Comparison of ENCODE assay signal across 18 cellular contexts in genomic region chr14:103267226-103267625, GRCh38.
DNase-seq lines count a peak whose midpoint lies in the region; FAIRE-seq and TF ChIP-seq lines count a peak whose summit lies in the region.
"Had no signal": no experiment of that assay in that cellular context is flagged by ENCODE, and none has a peak within 500 bp of the region (broad histone marks: within the 10 kb centered on the region; RNA-seq: fewer than 3 reads in every experiment).

No MANE protein-coding gene starts in this region.

- H4K8ac ChIP-seq in H1 (ENCODE audit: extremely low read depth, insufficient read depth, low read length), result no peak overlapping the region

- DNase-seq in NCI-H82 treated with DMSO at 0.1 percent for 48 hours (lab: John Stamatoyannopoulos, UW; ENCODE audit: unreplicated experiment), result peak; percentile 35
- DNase-seq in H1 (ENCODE audit: low read depth in 1 of 2, low spot score in 2 of 2), result peak in 1 of 2 experiments; percentile 33
- no peak for DNase-seq in nephron progenitor cell
- no peak for DNase-seq in DMS79 treated with DMSO at 0.1 percent for 48 hours (lab: John Stamatoyannopoulos, UW)
- no peak for DNase-seq in hepatocyte (ENCODE audit: low spot score)
- no peak for DNase-seq in activated CD4-positive, alpha-beta T cell treated with anti-CD3 and anti-CD28 coated beads for 4 hours
- DNase-seq: 8988T; AML-193; C1 segment of cervical spinal cord; Calu3; CD4-positive, alpha-beta T cell; DMS 273 treated with DMSO at 0.1 percent for 48 hours; H9 had no signal

- H3K79me2 ChIP-seq in H1 (ENCODE audit: control insufficient read depth in 1 of 2, insufficient read depth in 2 of 2, low read length in 2 of 2) (no peaks in the 10 kb centered on the region), hepatocyte (no peaks in the 10 kb centered on the region)

- no peaks in the 10 kb centered on the region; the same call in 1 of the 2 replicates for H3K23me2 ChIP-seq in H1 (ENCODE audit: low read depth, low read length)

- peaks cover 29% of the 10 kb centered on the region for H3K9me3 Mint-ChIP-seq in nephron progenitor cell
- H3K9me3 Mint-ChIP-seq: CD4-positive, alpha-beta T cell had no signal

- peaks cover 13% of the 10 kb centered on the region for H3K4me1 Mint-ChIP-seq in nephron progenitor cell

- H3K23ac ChIP-seq in H1 (ENCODE audit: insufficient read length), result no peak overlapping the region

- no peak overlapping the region for H3K56ac ChIP-seq in H1 (replicated peaks; ENCODE audit: insufficient read length, low read depth, low read length)

- peaks cover 10% of the 10 kb centered on the region; the same call in 1 of the 2 replicates for H3K9me3 ChIP-seq in BLaER1
- H3K9me3 ChIP-seq in H1 (ENCODE audit: insufficient read depth in 2 of 2, low read depth in 1 of 2, low read length in 1 of 2), result no peaks in the 10 kb centered on the region
- H3K9me3 ChIP-seq in hepatocyte (ENCODE audit: low read depth), result no peaks in the 10 kb centered on the region

- H3K36me3 Mint-ChIP-seq in nephron progenitor cell (ENCODE audit: low read depth), result peaks cover 5% of the 10 kb centered on the region

- no peak overlapping the region for H3K4me3 Mint-ChIP-seq in nephron progenitor cell
- H3K4me3 Mint-ChIP-seq: CD4-positive, alpha-beta T cell; H9 had no signal

- H2BK20ac ChIP-seq in H1 (ENCODE audit: low read length), result no peak overlapping the region

- no peak overlapping the region for H4K5ac ChIP-seq in H1 (ENCODE audit: insufficient read length, low read depth, low read length)

- no peak overlapping the region for H4K91ac ChIP-seq in H1 (replicated peaks; ENCODE audit: insufficient read length, low read length)

- no peak overlapping the region for H2BK15ac ChIP-seq in H1 (ENCODE audit: low read length)

- H3K4ac ChIP-seq in H1 (replicated peaks; ENCODE audit: insufficient read length, low read depth, low read length), result no peak overlapping the region

- peaks cover 7% of the 10 kb centered on the region for H3K27me3 Mint-ChIP-seq in nephron progenitor cell (ENCODE audit: low read depth, poor library complexity)

- no peaks in the 10 kb centered on the region for H3K9me2 ChIP-seq in hepatocyte (replicated peaks; ENCODE audit: insufficient read depth)

- H2AFZ ChIP-seq in H1 (ENCODE audit: low read length), result 0 out of 2 replicates have a peak overlapping the region, but pooled peaks have one; percentile 3
- H2AFZ ChIP-seq in hepatocyte, result no peak overlapping the region

- H2BK120ac ChIP-seq in H1 (replicated peaks; ENCODE audit: low read depth, low read length), result no peak overlapping the region

- CTCF ChIA-PET in H1 (lab: Charles Lee; ENCODE audit: partially characterized antibody), result interaction anchor here (0.6 kb wide), 1 partner anchor 25 kb away, joined by 3 read pairs; no protein-coding TSS in a partner anchor

- TF ChIP-seq CTCF in H1 (IDR thresholded peaks at IDR 0.05; ENCODE audit: control extremely low read depth in 1 of 3, insufficient read depth in 1 of 3, low read depth in 1 of 3, low read length in 3 of 3), result no peak
- no peak for TF ChIP-seq CTCF in nephron progenitor cell (IDR thresholded peaks at IDR 0.05)
- no peak for TF ChIP-seq CTCF in hepatocyte (IDR thresholded peaks at IDR 0.05; ENCODE audit: poor library complexity)

- no peak for FAIRE-seq in H1 (lab: Jason Lieb, UNC)
- FAIRE-seq: GM12878, GM18507, HepG2, HTR-8/SVneo had no signal

- TF ChIP-seq RAD21 in H1 (IDR thresholded peaks at IDR 0.05 in 1 of 2, conservative IDR thresholded peaks at IDR 0.05 in 1 of 2; ENCODE audit: low read depth in 2 of 2, low read length in 2 of 2), result no peak

- no peak for TF ChIP-seq POLR2A in H1 (IDR thresholded peaks at IDR 0.05; ENCODE audit: control extremely low read depth in 1 of 2, low read depth in 2 of 2, low read length in 2 of 2)

- WGBS in H1 (ENCODE audit: extremely low coverage in 1 of 2, insufficient coverage in 1 of 2, insufficient read length in 1 of 2, insufficient replicate concordance in 2 of 2, low coverage in 1 of 2, low lambda C conversion rate in 2 of 2, missing lambda C conversion rate in 1 of 2), 2 experiments, result 90% methylated on average over 9 of the region's 9 CpGs; no CpG with 5 or more reads in 1 of the 2 experiments
- 77% methylated on average over 9 of the region's 9 CpGs for WGBS in hepatocyte (ENCODE audit: low lambda C conversion rate, missing lambda C conversion rate)

- H3K27me3 ChIP-seq in BLaER1, result no peaks in the 10 kb centered on the region
- H3K27me3 ChIP-seq in H1 (replicated peaks in 1 of 4; ENCODE audit: control insufficient read depth in 3 of 4, extremely low read depth in 1 of 4, insufficient read depth in 3 of 4, low read length in 3 of 4), result no peaks in the 10 kb centered on the region
- no peaks in the 10 kb centered on the region for H3K27me3 ChIP-seq in hepatocyte

- H2BK12ac ChIP-seq in H1 (ENCODE audit: low read depth, low read length), result no peak overlapping the region

- H3K4me3 ChIP-seq in BLaER1 (peak overlapping the region; percentile 22; the same call in 1 of the 2 replicates), H1 (ENCODE audit: extremely low read depth in 1 of 4, insufficient read depth in 2 of 4, low read depth in 3 of 4, low read length in 4 of 4) (no peak overlapping the region), hepatocyte (no peak overlapping the region)
- H3K4me3 ChIP-seq: GM12878 had no signal

- H3K18ac ChIP-seq in H1 (ENCODE audit: extremely low read depth, low read length), result peak overlapping the region; percentile 32

- no peak overlapping the region; the same call in 1 of the 2 replicates for H3K27ac ChIP-seq in BLaER1
- no peak overlapping the region for H3K27ac ChIP-seq in H1 (ENCODE audit: low read depth, low read length)
- no peak overlapping the region for H3K27ac ChIP-seq in hepatocyte

- H3K14ac ChIP-seq in H1 (ENCODE audit: insufficient read length), result no peak overlapping the region

- H2BK5ac ChIP-seq in H1 (ENCODE audit: low read depth, low read length), result no peak overlapping the region

- H3K27ac Mint-ChIP-seq in nephron progenitor cell, result peak overlapping the region; percentile 59
- H3K27ac Mint-ChIP-seq: CD4-positive, alpha-beta T cell; H9 had no signal

- H2AK5ac ChIP-seq in H1 (ENCODE audit: low read depth, low read length), result no peak overlapping the region

- H4K20me1 ChIP-seq in BLaER1 (no peaks in the 10 kb centered on the region), H1 (replicated peaks in 1 of 2; ENCODE audit: control insufficient read depth in 1 of 2, insufficient read depth in 2 of 2, low read length in 2 of 2) (no peaks in the 10 kb centered on the region), hepatocyte (ENCODE audit: insufficient read depth, poor library complexity, severe bottlenecking) (no peaks in the 10 kb centered on the region)

- POLR2A ChIA-PET in H1 (lab: Charles Lee; ENCODE audit: partially characterized antibody), result no interaction called here

- H3K36me3 ChIP-seq in BLaER1 (no peaks in the 10 kb centered on the region), H1 (ENCODE audit: control insufficient read depth in 2 of 4, insufficient read depth in 4 of 4, low read length in 3 of 4) (no peaks in the 10 kb centered on the region), hepatocyte (replicated peaks; ENCODE audit: insufficient read depth, low read depth) (no peaks in the 10 kb centered on the region)

- H3K9ac ChIP-seq in BLaER1 (no peak overlapping the region), H1 (replicated peaks in 1 of 4; ENCODE audit: extremely low read depth in 1 of 4, low read depth in 3 of 4, low read length in 3 of 4) (no peak overlapping the region)

- TF ChIP-seq EP300 in H1 (IDR thresholded peaks at IDR 0.05; ENCODE audit: borderline replicate concordance in 1 of 2, low read depth in 2 of 2, low read length in 2 of 2), result no peak

- H3K4me2 ChIP-seq in BLaER1, result peak overlapping the region; percentile 75
- no peak overlapping the region for H3K4me2 ChIP-seq in H1 (ENCODE audit: insufficient read depth in 1 of 2, low read depth in 2 of 2, low read length in 2 of 2)
- no peak overlapping the region for H3K4me2 ChIP-seq in hepatocyte

- H3K79me1 ChIP-seq in H1 (ENCODE audit: low read depth, low read length), result no peaks in the 10 kb centered on the region

- H3K4me1 ChIP-seq in BLaER1, result peaks cover 17% of the 10 kb centered on the region
- H3K4me1 ChIP-seq in H1 (replicated peaks in 1 of 4; ENCODE audit: control insufficient read depth in 3 of 4, insufficient read depth in 4 of 4, low read length in 3 of 4), result no peaks in the 10 kb centered on the region; a peak in 1 of 7 replicates
- H3K4me1 ChIP-seq in hepatocyte (ENCODE audit: insufficient read depth), result peaks cover 5% of the 10 kb centered on the region

TF ChIP-seq in H1, 55 proteins besides CTCF, POLR2A, EP300 and RAD21:
- TF ChIP-seq SP2 (IDR thresholded peaks at IDR 0.05; ENCODE audit: low read length) (no peak), CREB1 (IDR thresholded peaks at IDR 0.05) (no peak), E2F6 (IDR thresholded peaks at IDR 0.05) (no peak), SP1 (IDR thresholded peaks at IDR 0.05; ENCODE audit: low read depth, low read length) (no peak), CTBP2 (IDR thresholded peaks at IDR 0.05; ENCODE audit: borderline replicate concordance, insufficient read depth, insufficient read length, low read length) (no peak), CBX5 (IDR thresholded peaks at IDR 0.05; ENCODE audit: low read depth, low read length) (no peak), TBP (IDR thresholded peaks at IDR 0.05; ENCODE audit: low read depth, low read length) (no peak)
